In the genomic region with DNA sequence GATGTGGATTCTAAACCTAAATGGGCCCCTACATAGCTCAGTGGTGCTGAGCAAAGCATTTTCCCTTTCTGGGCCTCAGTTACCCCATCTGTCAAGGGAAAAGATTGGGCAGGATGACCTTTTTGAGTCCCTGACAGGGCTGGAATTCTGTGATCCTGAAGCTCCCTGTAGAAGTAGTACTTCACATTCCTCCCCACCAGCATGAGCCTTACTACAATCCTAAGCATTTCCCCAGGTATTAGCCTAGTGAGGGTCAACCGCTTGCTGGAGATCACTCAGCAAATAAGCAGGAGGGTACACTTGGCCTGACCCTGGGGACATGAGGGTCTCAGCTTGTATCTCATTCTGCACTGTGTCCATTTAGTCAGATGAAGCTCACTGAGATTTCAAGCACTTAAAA, we compare ENCODE assay signal across 1 cellular context.
TF ChIP-seq lines count a peak whose summit lies in the region.

No MANE protein-coding gene starts in this region.

TF ChIP-seq in HepG2, 621 proteins besides CTCF, POLR2A, EP300 and RAD21 (continued from another document):
- TF ChIP-seq, protein P1, sequence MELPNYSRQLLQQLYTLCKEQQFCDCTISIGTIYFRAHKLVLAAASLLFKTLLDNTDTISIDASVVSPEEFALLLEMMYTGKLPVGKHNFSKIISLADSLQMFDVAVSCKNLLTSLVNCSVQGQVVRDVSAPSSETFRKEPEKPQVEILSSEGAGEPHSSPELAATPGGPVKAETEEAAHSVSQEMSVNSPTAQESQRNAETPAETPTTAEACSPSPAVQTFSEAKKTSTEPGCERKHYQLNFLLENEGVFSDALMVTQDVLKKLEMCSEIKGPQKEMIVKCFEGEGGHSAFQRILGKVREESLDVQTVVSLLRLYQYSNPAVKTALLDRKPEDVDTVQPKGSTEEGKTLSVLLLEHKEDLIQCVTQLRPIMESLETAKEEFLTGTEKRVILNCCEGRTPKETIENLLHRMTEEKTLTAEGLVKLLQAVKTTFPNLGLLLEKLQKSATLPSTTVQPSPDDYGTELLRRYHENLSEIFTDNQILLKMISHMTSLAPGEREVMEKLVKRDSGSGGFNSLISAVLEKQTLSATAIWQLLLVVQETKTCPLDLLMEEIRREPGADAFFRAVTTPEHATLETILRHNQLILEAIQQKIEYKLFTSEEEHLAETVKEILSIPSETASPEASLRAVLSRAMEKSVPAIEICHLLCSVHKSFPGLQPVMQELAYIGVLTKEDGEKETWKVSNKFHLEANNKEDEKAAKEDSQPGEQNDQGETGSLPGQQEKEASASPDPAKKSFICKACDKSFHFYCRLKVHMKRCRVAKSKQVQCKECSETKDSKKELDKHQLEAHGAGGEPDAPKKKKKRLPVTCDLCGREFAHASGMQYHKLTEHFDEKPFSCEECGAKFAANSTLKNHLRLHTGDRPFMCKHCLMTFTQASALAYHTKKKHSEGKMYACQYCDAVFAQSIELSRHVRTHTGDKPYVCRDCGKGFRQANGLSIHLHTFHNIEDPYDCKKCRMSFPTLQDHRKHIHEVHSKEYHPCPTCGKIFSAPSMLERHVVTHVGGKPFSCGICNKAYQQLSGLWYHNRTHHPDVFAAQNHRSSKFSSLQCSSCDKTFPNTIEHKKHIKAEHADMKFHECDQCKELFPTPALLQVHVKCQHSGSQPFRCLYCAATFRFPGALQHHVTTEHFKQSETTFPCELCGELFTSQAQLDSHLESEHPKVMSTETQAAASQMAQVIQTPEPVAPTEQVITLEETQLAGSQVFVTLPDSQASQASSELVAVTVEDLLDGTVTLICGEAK (IDR thresholded peaks at IDR 0.05): no peak
- TF ChIP-seq, protein P1 (CRISPR knock-in tag; IDR thresholded peaks at IDR 0.05): no peak
- TF ChIP-seq TGIF2 (CRISPR knock-in tag; IDR thresholded peaks at IDR 0.05): 0 out of 2 replicates have a peak, but pooled peaks have one; percentile 23
